In genomic region chr2:148258124-148258523, GRCh38 we compare ENCODE assay signal across 38 cellular contexts.
"Had no signal": no experiment of that assay in that cellular context is flagged by ENCODE, and none has a peak within 500 bp of the region (broad histone marks: within the 10 kb centered on the region; RNA-seq: fewer than 3 reads in every experiment).

No MANE protein-coding gene starts in this region.

- H3K27me3 ChIP-seq: adrenal gland, body of pancreas, brain microvascular endothelial cell, cardiac muscle cell had no signal

- DNase-seq: activated B cell treated with CpG ODN at 0.5 μM for 24 hours; activated CD4-positive, alpha-beta memory T cell treated with anti-CD3 and anti-CD28 coated beads for 36 hours; activated CD4-positive, alpha-beta T cell treated with anti-CD3 and anti-CD28 coated beads for 4 hours; activated CD4-positive, alpha-beta T cell treated with anti-CD3 and anti-CD28 coated beads, Interleukin-2, amount 10 ng/mL, durations not matched to agents 24 days and 14 days; activated CD4-positive, alpha-beta T cell treated with anti-CD3 and anti-CD28 coated beads, Interleukin-2, amount 50 U/mL, for 1 hour; activated CD4-positive, alpha-beta T cell treated with anti-CD3 and anti-CD28 coated beads, Interleukin-2, amount 50 U/mL, for 4 hours; activated CD4-positive, CD25-positive, alpha-beta regulatory T cell treated with anti-CD3 and anti-CD28 coated beads, Interleukin-2, amount 50 U/mL, for 72 hours; activated CD8-positive, alpha-beta memory T cell treated with anti-CD3 and anti-CD28 coated beads, Interleukin-2, amount 50 U/mL, for 4 hours; activated CD8-positive, alpha-beta T cell treated with anti-CD3 and anti-CD28 coated beads for 36 hours; activated effector memory CD4-positive, alpha-beta T cell treated with anti-CD3 and anti-CD28 coated beads, Interleukin-2, amount 50 U/mL, for 16 hours; activated gamma-delta T cell treated with Interleukin-2 at 50 U/mL for 16 hours; activated naive CD4-positive, alpha-beta T cell; activated naive CD4-positive, alpha-beta T cell treated with anti-CD3 and anti-CD28 coated beads for 36 hours; activated naive CD4-positive, alpha-beta T cell treated with anti-CD3 and anti-CD28 coated beads, Interleukin-2, amount 50 U/mL, for 16 hours; activated naive CD8-positive, alpha-beta T cell treated with anti-CD3 and anti-CD28 coated beads, Interleukin-2, amount 10 ng/mL, durations not matched to agents 7 days and 5 days; activated T-cell treated with anti-CD3 and anti-CD28 coated beads for 4 hours; activated T-cell treated with anti-CD3 and anti-CD28 coated beads, Interleukin-2, amount 50 U/mL, for 1 hour; activated T-cell treated with anti-CD3 and anti-CD28 coated beads, Interleukin-2, amount 50 U/mL, for 4 hours; activated T-cell treated with anti-CD3 and anti-CD28 coated beads, Interleukin-2, amount 50 U/mL, for 72 hours; adrenal gland; amniotic stem cell; aorta; body of pancreas; brain microvascular endothelial cell; caudate nucleus; cerebellar nuclear complex; T-helper 2 cell; T-helper 9 cell had no signal

- H3K27me3 Mint-ChIP-seq: activated B cell treated with CpG ODN at 0.5 μM for 24 hours; activated CD4-positive, alpha-beta memory T cell treated with anti-CD3 and anti-CD28 coated beads for 36 hours; activated CD4-positive, alpha-beta T cell treated with anti-CD3 and anti-CD28 coated beads, Interleukin-2, amount 10 ng/mL, durations not matched to agents 24 days and 14 days; activated CD8-positive, alpha-beta T cell treated with anti-CD3 and anti-CD28 coated beads for 36 hours; activated naive CD8-positive, alpha-beta T cell treated with anti-CD3 and anti-CD28 coated beads, Interleukin-2, amount 10 ng/mL, durations not matched to agents 7 days and 5 days; activated T-helper 17 cell treated with anti-CD3 and anti-CD28 coated beads, Interleukin-2, amount 50 U/mL, for 72 hours; central memory CD8-positive, alpha-beta T cell had no signal

- FAIRE-seq: astrocyte, TTC549 had no signal

- H3K36me3 ChIP-seq: adrenal gland, brain microvascular endothelial cell, cardiac muscle cell had no signal

- H3K4me1 ChIP-seq: adrenal gland, body of pancreas had no signal

- H3K27ac Mint-ChIP-seq: activated B cell treated with CpG ODN at 0.5 μM for 24 hours; activated CD4-positive, alpha-beta memory T cell treated with anti-CD3 and anti-CD28 coated beads for 36 hours; activated CD4-positive, alpha-beta T cell treated with anti-CD3 and anti-CD28 coated beads, Interleukin-2, amount 10 ng/mL, durations not matched to agents 24 days and 14 days; activated CD8-positive, alpha-beta T cell treated with anti-CD3 and anti-CD28 coated beads for 36 hours; activated naive CD4-positive, alpha-beta T cell treated with anti-CD3 and anti-CD28 coated beads for 36 hours; activated naive CD4-positive, alpha-beta T cell treated with anti-CD3 and anti-CD28 coated beads, Interleukin-2, amount 50 U/mL, for 72 hours; activated naive CD8-positive, alpha-beta T cell treated with anti-CD3 and anti-CD28 coated beads, Interleukin-2, amount 10 ng/mL, durations not matched to agents 7 days and 5 days; activated T-cell treated with anti-CD3 and anti-CD28 coated beads, Interleukin-2, amount 50 U/mL, for 72 hours; activated T-helper 1 cell treated with anti-CD3 and anti-CD28 coated beads, Interleukin-12 subunit alpha, Interleukin-12 subunit beta, Interleukin-2, Interleukin-4 antibody, amounts not matched to agents 30 ng/mL and 10 ng/mL and 1 ng/mL, durations not matched to agents 14 hours and 24 hours and 36 hours; activated T-helper 17 cell treated with anti-CD3 and anti-CD28 coated beads, Interleukin-2, amount 50 U/mL, for 72 hours; T-helper 1 cell treated with Interleukin-12 subunit alpha and Interleukin-12 subunit beta and Interleukin-4 antibody, amounts not matched to agents 30 μg/mL and 1 μg/mL, for 36 hours; T-helper 2 cell treated with Interferon-gamma antibody and Interleukin-4, amounts not matched to agents 5 μg/mL and 100 μg/mL, for 36 hours had no signal

- H3K4me1 Mint-ChIP-seq: activated B cell treated with CpG ODN at 0.5 μM for 24 hours; activated naive CD8-positive, alpha-beta T cell treated with anti-CD3 and anti-CD28 coated beads, Interleukin-2, amount 10 ng/mL, durations not matched to agents 7 days and 5 days; activated T-helper 17 cell treated with anti-CD3 and anti-CD28 coated beads, Interleukin-2, amount 50 U/mL, for 72 hours; central memory CD8-positive, alpha-beta T cell had no signal

- H3K4me3 Mint-ChIP-seq: activated B cell treated with CpG ODN at 0.5 μM for 24 hours; activated CD4-positive, alpha-beta memory T cell treated with anti-CD3 and anti-CD28 coated beads for 36 hours; activated CD4-positive, alpha-beta T cell treated with anti-CD3 and anti-CD28 coated beads, Interleukin-2, amount 10 ng/mL, durations not matched to agents 24 days and 14 days; activated CD8-positive, alpha-beta T cell treated with anti-CD3 and anti-CD28 coated beads for 36 hours; activated naive CD4-positive, alpha-beta T cell treated with anti-CD3 and anti-CD28 coated beads for 36 hours; activated naive CD8-positive, alpha-beta T cell treated with anti-CD3 and anti-CD28 coated beads, Interleukin-2, amount 10 ng/mL, durations not matched to agents 7 days and 5 days; activated T-cell treated with anti-CD3 and anti-CD28 coated beads, Interleukin-2, amount 50 U/mL, for 4 hours; activated T-cell treated with anti-CD3 and anti-CD28 coated beads, Interleukin-2, amount 50 U/mL, for 72 hours; activated T-helper 1 cell treated with anti-CD3 and anti-CD28 coated beads, Interleukin-12 subunit alpha, Interleukin-12 subunit beta, Interleukin-2, Interleukin-4 antibody, amounts not matched to agents 30 ng/mL and 10 ng/mL and 1 ng/mL, durations not matched to agents 14 hours and 24 hours and 36 hours; activated T-helper 17 cell treated with anti-CD3 and anti-CD28 coated beads, Interleukin-2, amount 50 U/mL, for 72 hours; central memory CD8-positive, alpha-beta T cell; T-helper 1 cell treated with Interleukin-12 subunit alpha and Interleukin-12 subunit beta and Interleukin-4 antibody, amounts not matched to agents 30 μg/mL and 1 μg/mL, for 36 hours; T-helper 2 cell treated with Interferon-gamma antibody and Interleukin-4, amounts not matched to agents 5 μg/mL and 100 μg/mL, for 36 hours had no signal

- H3K4me3 ChIP-seq: adrenal gland, body of pancreas, cardiac muscle cell had no signal

- H3K27ac ChIP-seq: adrenal gland, body of pancreas, brain microvascular endothelial cell, cardiac muscle cell, VCaP had no signal

- H3K9me3 ChIP-seq: body of pancreas had no signal
